26 cellular contexts compared by ENCODE assay signal in genomic region chr15:51770902-51771301, GRCh38.
"Had no signal": no experiment of that assay in that cellular context is flagged by ENCODE, and none has a peak within 500 bp of the region (broad histone marks: within the 10 kb centered on the region; RNA-seq: fewer than 3 reads in every experiment).

No MANE protein-coding gene starts in this region.

- H3K4me3 ChIP-seq: esophagus muscularis mucosa, gastroesophageal sphincter, heart right ventricle, left lung, neural progenitor cell, right atrium auricular region, sigmoid colon, suprapubic skin, transverse colon, upper lobe of right lung, uterus had no signal

- H3K27me3 ChIP-seq: esophagus muscularis mucosa, foreskin keratinocyte, gastroesophageal sphincter, heart right ventricle, left lung, neural progenitor cell, right atrium auricular region, sigmoid colon, suprapubic skin, transverse colon, upper lobe of right lung, uterus had no signal

- H3K4me3 Mint-ChIP-seq: endodermal cell; nephron; neural progenitor cell; stimulated activated effector memory CD8-positive, alpha-beta T cell treated with anti-CD3 and anti-CD28 coated beads, Interleukin-12 subunit alpha, Interleukin-12 subunit beta, amount 100 ng/mL, for 72 hours; stimulated activated naive CD8-positive, alpha-beta T cell treated with anti-CD3 and anti-CD28 coated beads, Interleukin-15, amount 100 ng/mL, for 72 hours had no signal

- H3K27me3 Mint-ChIP-seq: naive thymus-derived CD4-positive, alpha-beta T cell; progenitor cell of endocrine pancreas; stimulated activated naive CD8-positive, alpha-beta T cell treated with anti-CD3 and anti-CD28 coated beads, Interleukin-15, amount 100 ng/mL, for 72 hours had no signal

- H3K9ac ChIP-seq: neural progenitor cell, parathyroid adenoma had no signal

- H3K79me2 ChIP-seq: parathyroid adenoma had no signal

- DNase-seq: effector CD8-positive, alpha-beta T cell; endodermal cell; foreskin keratinocyte; heart right ventricle; hippocampal formation; left cardiac atrium; left lung; mesendoderm; midbrain; naive thymus-derived CD4-positive, alpha-beta T cell; sigmoid colon; stimulated activated CD4-positive, alpha-beta T cell treated with anti-CD3 and anti-CD28 coated beads, Interleukin-2, amount 100 ng/mL, for 24 hours; stimulated activated CD4-positive, alpha-beta T cell treated with anti-CD3 and anti-CD28 coated beads, Interleukin-4, amount 100 ng/mL, for 24 hours; stimulated activated naive CD8-positive, alpha-beta T cell treated with anti-CD3 and anti-CD28 coated beads, Interleukin-15, amount 100 ng/mL, for 72 hours; transverse colon; upper lobe of right lung; uterus had no signal

- H2AFZ ChIP-seq: neural progenitor cell, parathyroid adenoma had no signal

- H3K27ac ChIP-seq: esophagus muscularis mucosa, foreskin keratinocyte, gastroesophageal sphincter, heart right ventricle, left lung, neural progenitor cell, parathyroid adenoma, right atrium auricular region, sigmoid colon, suprapubic skin, transverse colon, upper lobe of right lung, uterus had no signal

- H3K9me3 ChIP-seq: esophagus muscularis mucosa, gastroesophageal sphincter, heart right ventricle, left lung, right atrium auricular region, sigmoid colon, suprapubic skin, transverse colon, upper lobe of right lung, uterus had no signal

- H3K4me1 Mint-ChIP-seq: nephron, neural progenitor cell had no signal

- H3K36me3 ChIP-seq: neural progenitor cell, transverse colon, uterus had no signal

- H3K27ac Mint-ChIP-seq: endodermal cell, nephron, neural progenitor cell, progenitor cell of endocrine pancreas had no signal

- H3K4me1 ChIP-seq: foreskin keratinocyte, parathyroid adenoma, right atrium auricular region, suprapubic skin, upper lobe of right lung, uterus had no signal

- H3K9me3 Mint-ChIP-seq: endodermal cell; nephron; neural progenitor cell; stimulated activated effector memory CD8-positive, alpha-beta T cell treated with anti-CD3 and anti-CD28 coated beads, Interleukin-12 subunit alpha, Interleukin-12 subunit beta, amount 100 ng/mL, for 72 hours had no signal

- H3K4me2 ChIP-seq: neural progenitor cell had no signal
